Comparison of ENCODE assay signal across 32 cellular contexts in the genomic region with DNA sequence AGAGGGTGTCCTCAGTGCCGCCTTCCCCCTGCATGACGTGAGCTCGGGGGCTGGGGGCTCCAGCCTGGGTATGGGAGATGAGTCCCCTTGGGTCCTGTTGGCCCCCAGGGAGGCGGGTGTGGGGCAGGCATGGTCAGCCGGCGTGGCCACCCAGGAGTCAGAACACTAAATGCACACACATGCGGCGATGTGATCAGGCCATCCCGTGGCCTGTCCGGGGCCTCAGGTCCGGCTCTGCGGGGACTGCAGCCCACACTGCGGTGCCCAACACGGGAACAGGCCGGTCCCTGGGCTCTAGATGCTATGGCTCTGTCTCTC.
"Had no signal": no experiment of that assay in that cellular context is flagged by ENCODE, and none has a peak within 500 bp of the region (broad histone marks: within the 10 kb centered on the region; RNA-seq: fewer than 3 reads in every experiment).

No MANE protein-coding gene starts in this region.

- H3K27ac ChIP-seq: adrenal gland, body of pancreas, esophagus muscularis mucosa, foreskin keratinocyte, gastrocnemius medialis, WERI-Rb-1 had no signal

- H3K27me3 ChIP-seq: adrenal gland, body of pancreas, esophagus muscularis mucosa, gastrocnemius medialis had no signal

- H3K4me3 ChIP-seq: adrenal gland, body of pancreas, esophagus muscularis mucosa, gastrocnemius medialis had no signal

- H3K4me1 ChIP-seq: adrenal gland, body of pancreas, esophagus muscularis mucosa, foreskin keratinocyte, gastrocnemius medialis had no signal

- ATAC-seq: activated CD4-positive, CD25-positive, alpha-beta regulatory T cell treated with anti-CD3 and anti-CD28 coated beads, Interleukin-2, amount 50 U/mL, for 24 hours; activated CD8-positive, alpha-beta memory T cell treated with anti-CD3 and anti-CD28 coated beads, Interleukin-2, amount 10 ng/mL, durations not matched to agents 7 days and 5 days; activated CD8-positive, alpha-beta T cell treated with anti-CD3 and anti-CD28 coated beads for 36 hours; activated naive CD8-positive, alpha-beta T cell treated with anti-CD3 and anti-CD28 coated beads, Interleukin-2, amount 50 U/mL, for 24 hours; body of pancreas; effector memory CD8-positive, alpha-beta T cell; foreskin keratinocyte; gastrocnemius medialis; T-helper 17 cell had no signal

- DNase-seq: activated B cell treated with CpG ODN at 0.5 μM for 24 hours; activated CD4-positive, alpha-beta T cell treated with anti-CD3 and anti-CD28 coated beads for 48 hours; activated CD4-positive, alpha-beta T cell treated with anti-CD3 and anti-CD28 coated beads, Interleukin-2, amount 50 U/mL, for 1 hour; activated CD4-positive, alpha-beta T cell treated with anti-CD3 and anti-CD28 coated beads, Interleukin-2, amount 50 U/mL, for 48 hours; activated CD8-positive, alpha-beta memory T cell treated with anti-CD3 and anti-CD28 coated beads, Interleukin-2, amount 10 ng/mL, durations not matched to agents 7 days and 5 days; activated CD8-positive, alpha-beta memory T cell treated with anti-CD3 and anti-CD28 coated beads, Interleukin-2, amount 50 U/mL, for 4 hours; activated CD8-positive, alpha-beta T cell treated with anti-CD3 and anti-CD28 coated beads for 36 hours; activated effector memory CD4-positive, alpha-beta T cell treated with anti-CD3 and anti-CD28 coated beads, Interleukin-2, amount 50 U/mL, for 16 hours; activated naive CD4-positive, alpha-beta T cell treated with anti-CD3 and anti-CD28 coated beads for 36 hours; activated naive CD8-positive, alpha-beta T cell treated with anti-CD3 and anti-CD28 coated beads for 36 hours; activated naive CD8-positive, alpha-beta T cell treated with anti-CD3 and anti-CD28 coated beads, Interleukin-2, amount 50 U/mL, for 24 hours; activated T-cell treated with anti-CD3 and anti-CD28 coated beads, Interleukin-2, amount 50 U/mL, for 1 hour; activated T-cell treated with anti-CD3 and anti-CD28 coated beads, Interleukin-2, amount 50 U/mL, for 48 hours; adrenal gland; amygdala; aorta; body of pancreas; caudate nucleus; cortex of kidney; dermis blood vessel endothelial cell; effector CD4-positive, alpha-beta T cell; effector memory CD8-positive, alpha-beta T cell; erythroblast; foreskin keratinocyte; gastrocnemius medialis; glutamatergic neuron; T-helper 1 cell; T-helper 17 cell; T1000; WERI-Rb-1 had no signal

- H3K36me3 ChIP-seq: adrenal gland, esophagus muscularis mucosa, gastrocnemius medialis, WERI-Rb-1 had no signal

- H3K9me3 ChIP-seq: adrenal gland, body of pancreas, esophagus muscularis mucosa, gastrocnemius medialis had no signal
